Comparison of ENCODE assay signal across 8 cellular contexts in the genomic region with DNA sequence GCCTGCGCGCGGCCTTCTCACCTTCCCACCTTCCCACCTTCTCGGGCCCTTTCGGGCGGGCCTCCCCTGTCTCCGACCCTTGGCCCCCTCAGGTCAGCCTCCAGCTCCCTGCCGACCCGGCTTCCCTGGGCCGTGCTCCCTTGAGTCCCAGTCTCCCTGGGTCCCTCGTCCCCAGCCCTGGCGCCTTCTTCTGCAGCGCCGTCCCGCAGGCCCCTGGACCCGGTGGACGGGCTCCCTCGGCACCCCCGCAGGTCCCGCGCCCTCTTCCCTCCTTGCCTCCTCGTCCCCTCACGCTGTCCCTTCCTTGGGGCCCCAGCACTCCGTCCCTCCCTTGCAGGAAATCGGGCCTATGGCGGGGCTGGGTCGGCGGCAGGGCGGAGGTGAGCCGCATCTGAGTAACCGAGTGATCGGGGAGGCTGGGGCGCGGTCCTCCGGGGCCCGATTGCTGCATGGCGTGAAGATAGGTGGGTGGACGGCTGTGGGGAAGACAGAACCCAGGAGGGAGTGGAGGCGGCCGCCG. TPM values are rescaled to one million over a fixed set of nuclear protein-coding genes. Genes with fewer than 3 reads are reported as not detected.
DNase-seq lines count a peak whose midpoint lies in the region; ATAC-seq and TF ChIP-seq lines count a peak whose summit lies in the region.

No MANE protein-coding gene starts in this region.

- no peaks in the 10 kb centered on the region; the same call in none of the 2 replicates for H3K27me3 Mint-ChIP-seq in HFFc6 (ENCODE audit: insufficient read depth)
- no peaks in the 10 kb centered on the region for H3K27me3 Mint-ChIP-seq in stimulated activated naive B cell treated with anti-CD40 and anti-IgM and Interleukin-4, amounts not matched to agents 10 μg/mL and 1 μg/mL and 100 μg/mL, for 72 hours

- H3K4me1 ChIP-seq in DOHH2 (ENCODE audit: control insufficient read depth, low read length) (peaks cover 49% of the 10 kb centered on the region), SJCRH30 (peaks cover 5% of the 10 kb centered on the region)

- H3K79me2 ChIP-seq in DOHH2 (ENCODE audit: control insufficient read depth, low read length), result peaks cover 74% of the 10 kb centered on the region

- H3F3A ChIP-seq in DOHH2 (ENCODE audit: control insufficient read depth, insufficient read depth), result peaks cover 6% of the 10 kb centered on the region

- peaks cover 23% of the 10 kb centered on the region for H3K36me3 Mint-ChIP-seq in HFFc6 (ENCODE audit: low read depth)
- peaks cover 35 to 53% of the 10 kb centered on the region in 2 donors for H3K36me3 Mint-ChIP-seq in stimulated activated naive B cell treated with anti-CD40 and anti-IgM and Interleukin-4, amounts not matched to agents 10 μg/mL and 1 μg/mL and 100 μg/mL, for 72 hours

- H3K9me3 Mint-ChIP-seq in HFFc6, result no peaks in the 10 kb centered on the region
- no peaks in the 10 kb centered on the region for H3K9me3 Mint-ChIP-seq in stimulated activated naive B cell treated with anti-CD40 and anti-IgM and Interleukin-4, amounts not matched to agents 10 μg/mL and 1 μg/mL and 100 μg/mL, for 72 hours

- H3K36me3 ChIP-seq in DOHH2 (ENCODE audit: control insufficient read depth, low read length) (peaks cover 63% of the 10 kb centered on the region), SJCRH30 (peaks cover 18% of the 10 kb centered on the region), brain microvascular endothelial cell (replicated peaks) (peaks cover 22% of the 10 kb centered on the region)

- H3K27ac Mint-ChIP-seq in HFFc6, result peak overlapping the region; percentile 85
- peak overlapping the region; percentile 98 for H3K27ac Mint-ChIP-seq in stimulated activated naive B cell treated with anti-CD40 and anti-IgM and Interleukin-4, amounts not matched to agents 10 μg/mL and 1 μg/mL and 100 μg/mL, for 72 hours

- peaks cover 30% of the 10 kb centered on the region; the same call in 1 of the 2 replicates for H4K20me1 ChIP-seq in DOHH2 (ENCODE audit: control insufficient read depth, insufficient read depth, low read depth, low read length)

- no peaks in the 10 kb centered on the region for H3K9me3 ChIP-seq in DOHH2 (ENCODE audit: control insufficient read depth, insufficient read depth, low read length)
- H3K9me3 ChIP-seq in SJCRH30 (replicated peaks), result no peaks in the 10 kb centered on the region

- ATAC-seq in stimulated activated naive B cell treated with anti-CD40 and anti-IgM and Interleukin-4, amounts not matched to agents 10 μg/mL and 1 μg/mL and 100 μg/mL, for 72 hours (replicated peaks), result peak; percentile 6
- no peak for ATAC-seq in HG03520 (IDR thresholded peaks at IDR 0.05; ENCODE audit: unreplicated experiment)

- no peaks in the 10 kb centered on the region for H3K9me2 ChIP-seq in DOHH2 (replicated peaks; ENCODE audit: control insufficient read depth, low read length)

- H3K27me3 ChIP-seq in DOHH2 (ENCODE audit: control insufficient read depth, low read length), result no peaks in the 10 kb centered on the region
- H3K27me3 ChIP-seq in SJCRH30, result no peaks in the 10 kb centered on the region
- H3K27me3 ChIP-seq in brain microvascular endothelial cell (replicated peaks), result no peaks in the 10 kb centered on the region
- no peaks in the 10 kb centered on the region for H3K27me3 ChIP-seq in layer of hippocampus (ENCODE audit: control insufficient read depth, insufficient read depth, low read length)

- DNase-seq in HFFc6 (no peak), SJCRH30 (peak; percentile 47 to 53), brain microvascular endothelial cell (no peak), EL (no peak)
- DNase-seq in stimulated activated naive B cell treated with anti-CD40 and anti-IgM and Interleukin-4, amounts not matched to agents 10 μg/mL and 1 μg/mL and 100 μg/mL, for 72 hours, result no peak

- peak overlapping the region; percentile 91 for H3K4me2 ChIP-seq in DOHH2 (ENCODE audit: low read length)

- peaks cover 52% of the 10 kb centered on the region for H3K4me1 Mint-ChIP-seq in HFFc6 (ENCODE audit: low read depth)
- peaks cover 37 to 56% of the 10 kb centered on the region in 2 donors for H3K4me1 Mint-ChIP-seq in stimulated activated naive B cell treated with anti-CD40 and anti-IgM and Interleukin-4, amounts not matched to agents 10 μg/mL and 1 μg/mL and 100 μg/mL, for 72 hours

- H3K27ac ChIP-seq in DOHH2 (ENCODE audit: low read depth, low read length) (peak overlapping the region; percentile 91), SJCRH30 (peak overlapping the region; percentile 74), brain microvascular endothelial cell (peak overlapping the region; percentile 88), layer of hippocampus (ENCODE audit: low read depth, low read length) (peak overlapping the region; percentile 62)

- in situ Hi-C loops in brain microvascular endothelial cell (cut with HindIII; ENCODE audit: low pct_ligation_motif_present, low sequenced_read_pairs), result no loop called here

- H3K4me3 ChIP-seq in DOHH2 (ENCODE audit: low read length) (peak overlapping the region; percentile 75), SJCRH30 (peak overlapping the region; percentile 83), brain microvascular endothelial cell (ENCODE audit: low read depth, low read length) (peak overlapping the region; percentile 96)

- peak overlapping the region; percentile 96 for H3K4me3 Mint-ChIP-seq in HFFc6
- peak overlapping the region; percentile 89 to 97 for H3K4me3 Mint-ChIP-seq in stimulated activated naive B cell treated with anti-CD40 and anti-IgM and Interleukin-4, amounts not matched to agents 10 μg/mL and 1 μg/mL and 100 μg/mL, for 72 hours

- TF ChIP-seq CTCF in DOHH2 (IDR thresholded peaks at IDR 0.05; ENCODE audit: low read depth, low read length, poor library complexity, severe bottlenecking) (no peak), HFFc6 (IDR thresholded peaks at IDR 0.05) (no peak), brain microvascular endothelial cell (IDR thresholded peaks at IDR 0.05; ENCODE audit: low read depth, low read length, missing control alignments) (no peak)

RNA-seq across cellular contexts. Expression of gene ARPC5L, which starts 7.6 kb away (rescaled TPM):
- 10 to 100 TPM; 39.0 to 55.9 (median 44.7) TPM for total RNA-seq in HFFc6 (2021; fragmentation: NEBNext Ultra II Directional; extraction: Animal tissue kit (Norgen Biotek cat#: 25700))
- total RNA-seq in SJCRH30 (2014; rRNA removed; shearing (Covaris generic)), result 54.0 and 58.5 TPM in 2 replicates

RNA-seq across cellular contexts. Expression of gene RPL35, which starts 7.8 kb away (rescaled TPM):
- 1,000 to 10,000 TPM; 1,470 to 1,706 (median 1,550) TPM for total RNA-seq in HFFc6 (2021; fragmentation: NEBNext Ultra II Directional; extraction: Animal tissue kit (Norgen Biotek cat#: 25700))
- total RNA-seq in SJCRH30 (2014; rRNA removed; shearing (Covaris generic)), result 3,495 and 5,082 TPM in 2 replicates

RNA-seq across cellular contexts. Expression of gene WDR38, which starts 16.3 kb away (rescaled TPM):
- not detected for total RNA-seq in HFFc6 (2021; fragmentation: NEBNext Ultra II Directional; extraction: Animal tissue kit (Norgen Biotek cat#: 25700))
- not detected in 2 replicates for total RNA-seq in SJCRH30 (2014; rRNA removed; shearing (Covaris generic))

Comparison
In these comparisons a context has a peak if more than half of its experiments do, and no peak if none do; other contexts are left out.
1. DNase-seq: peak in SJCRH30 (2 of 2); none in HFFc6 (single experiment), brain microvascular endothelial cell (single experiment), stimulated activated naive B cell treated with anti-CD40 and anti-IgM and Interleukin-4, amounts not matched to agents 10 μg/mL and 1 μg/mL and 100 μg/mL, for 72 hours (single experiment) and EL (single experiment).
2. Peak in every context shown above with its lines, with median percentiles within 50 percentile points of each other: H3K27ac ChIP-seq and H3K4me3 ChIP-seq.